Comparison of ENCODE assay signal across 8 cellular contexts in genomic region chr3:15300318-15301078, GRCh38. TPM values are rescaled to one million over a fixed set of nuclear protein-coding genes. Genes with fewer than 3 reads are reported as not detected.
DNase-seq lines count a peak whose midpoint lies in the region; ATAC-seq, FAIRE-seq and TF ChIP-seq lines count a peak whose summit lies in the region.

No MANE protein-coding gene starts in this region.

- no peak for TF ChIP-seq CTCF in Caco-2 (IDR thresholded peaks at IDR 0.05; ENCODE audit: insufficient read depth in 1 of 2, low read depth in 1 of 2, low read length in 1 of 2, severe bottlenecking in 1 of 2, unreplicated experiment in 1 of 2)

- H3K27me3 Mint-ChIP-seq in activated T-cell treated with anti-CD3 and anti-CD28 coated beads, Interleukin-2, amount 50 U/mL, for 4 hours (ENCODE audit: low read depth) = no peaks in the 10 kb centered on the region
- no peaks in the 10 kb centered on the region for H3K27me3 Mint-ChIP-seq in activated CD4-positive, alpha-beta memory T cell treated with anti-CD3 and anti-CD28 coated beads for 36 hours
- no peaks in the 10 kb centered on the region for H3K27me3 Mint-ChIP-seq in Caco-2 (ENCODE audit: insufficient read depth, unreplicated experiment)

- H3K9me3 Mint-ChIP-seq in activated T-cell treated with anti-CD3 and anti-CD28 coated beads, Interleukin-2, amount 50 U/mL, for 4 hours = no peaks in the 10 kb centered on the region
- no peaks in the 10 kb centered on the region for H3K9me3 Mint-ChIP-seq in activated CD4-positive, alpha-beta memory T cell treated with anti-CD3 and anti-CD28 coated beads for 36 hours
- H3K9me3 Mint-ChIP-seq in Caco-2 (ENCODE audit: unreplicated experiment) = peaks cover 4% of the 10 kb centered on the region

- peaks cover 54% of the 10 kb centered on the region for H3K36me3 Mint-ChIP-seq in activated T-cell treated with anti-CD3 and anti-CD28 coated beads, Interleukin-2, amount 50 U/mL, for 4 hours (ENCODE audit: insufficient read depth)
- peaks cover 45% of the 10 kb centered on the region for H3K36me3 Mint-ChIP-seq in activated CD4-positive, alpha-beta memory T cell treated with anti-CD3 and anti-CD28 coated beads for 36 hours
- peaks cover 38% of the 10 kb centered on the region for H3K36me3 Mint-ChIP-seq in Caco-2 (ENCODE audit: insufficient read depth, unreplicated experiment)

- CTCF ChIA-PET in activated CD4-positive, alpha-beta memory T cell treated with anti-CD3 and anti-CD28 coated beads for 36 hours (lab: Charles Lee) = interaction anchor here (1.1 to 2.8 kb wide), 4 partner anchors 8 to 61 kb away, joined by 3 to 19 read pairs (median 6); no protein-coding TSS in a partner anchor
- CTCF ChIA-PET in Caco-2 (lab: Charles Lee) = no interaction called here

- no peaks in the 10 kb centered on the region for H3K27me3 ChIP-seq in Caco-2 (replicated peaks; ENCODE audit: control insufficient read depth, insufficient read depth, low read length)

- H3K9me3 ChIP-seq in Caco-2 = no peaks in the 10 kb centered on the region

- H3K4me1 Mint-ChIP-seq in activated T-cell treated with anti-CD3 and anti-CD28 coated beads, Interleukin-2, amount 50 U/mL, for 4 hours (ENCODE audit: low read depth) = peaks cover 86% of the 10 kb centered on the region
- peaks cover 81% of the 10 kb centered on the region for H3K4me1 Mint-ChIP-seq in activated CD4-positive, alpha-beta memory T cell treated with anti-CD3 and anti-CD28 coated beads for 36 hours (ENCODE audit: low read depth)
- H3K4me1 Mint-ChIP-seq in Caco-2 (ENCODE audit: low read depth, unreplicated experiment) = peaks cover 11% of the 10 kb centered on the region

- POLR2A ChIA-PET in activated CD4-positive, alpha-beta memory T cell treated with anti-CD3 and anti-CD28 coated beads for 36 hours (lab: Charles Lee) = interaction anchor here (0.8 to 2.9 kb wide), 5 partner anchors 9 to 61 kb away, joined by 3 to 26 read pairs (median 4); no protein-coding TSS in a partner anchor
- POLR2A ChIA-PET in Caco-2 (lab: Charles Lee) = interaction anchor here (0.6 kb wide), 1 partner anchor 115 kb away, joined by 4 read pairs; no protein-coding TSS in a partner anchor

- no peaks in the 10 kb centered on the region for H3K36me3 ChIP-seq in Caco-2 (ENCODE audit: control insufficient read depth, insufficient read depth, low read length)

- DNase-seq in activated T-cell treated with anti-CD3 and anti-CD28 coated beads, Interleukin-2, amount 50 U/mL, for 4 hours = no peak
- DNase-seq in activated T-cell treated with anti-CD3 and anti-CD28 coated beads, Interleukin-2, amount 50 U/mL, for 1 hour = no peak
- peak; percentile 37 for DNase-seq in activated CD4-positive, alpha-beta memory T cell treated with anti-CD3 and anti-CD28 coated beads for 36 hours
- DNase-seq in iris pigment epithelial cell (ENCODE audit: low read depth) (peak; percentile 64), urothelium cell line (ENCODE audit: low spot score) (peak; percentile 85), Caco-2 (no peak), NCI-H2081 treated with DMSO at 0.1 percent for 48 hours (lab: John Stamatoyannopoulos, UW) (no peak)

- no peak overlapping the region for H3K4me3 ChIP-seq in Caco-2 (ENCODE audit: low read depth, low read length)

- peaks cover 14% of the 10 kb centered on the region for H3K4me1 ChIP-seq in Caco-2

- FAIRE-seq in urothelium cell line (lab: Jason Lieb, UNC) = no peak

- H3K27ac Mint-ChIP-seq in activated CD4-positive, alpha-beta memory T cell treated with anti-CD3 and anti-CD28 coated beads for 36 hours = peak overlapping the region; percentile 71
- H3K27ac Mint-ChIP-seq in Caco-2 (ENCODE audit: unreplicated experiment) = no peak overlapping the region

- intact Hi-C loops in activated CD4-positive, alpha-beta memory T cell treated with anti-CD3 and anti-CD28 coated beads for 36 hours (cut with micrococcal nuclease) = loop anchor here (1.0 kb wide), 1 partner anchor 8 kb away; no protein-coding TSS in a partner anchor
- intact Hi-C loops in Caco-2 (cut with micrococcal nuclease; ENCODE audit: unreplicated experiment) = no loop called here

- peak overlapping the region; percentile 0 for H3K4me3 Mint-ChIP-seq in activated T-cell treated with anti-CD3 and anti-CD28 coated beads, Interleukin-2, amount 50 U/mL, for 4 hours
- no peak overlapping the region for H3K4me3 Mint-ChIP-seq in activated CD4-positive, alpha-beta memory T cell treated with anti-CD3 and anti-CD28 coated beads for 36 hours
- no peak overlapping the region for H3K4me3 Mint-ChIP-seq in Caco-2 (ENCODE audit: unreplicated experiment)

- no peak for ATAC-seq in activated T-cell treated with anti-CD3 and anti-CD28 coated beads, Interleukin-2, amount 50 U/mL, for 4 hours
- ATAC-seq in HG03571 (IDR thresholded peaks at IDR 0.05; ENCODE audit: unreplicated experiment) = no peak

- BruUV-seq in Caco-2 (replicated peaks; lab: Mats Ljungman, UMichigan) = no TSS peak

RNA-seq across cellular contexts. Expression of gene SH3BP5, which starts 31.9 kb away (rescaled TPM):
- 10 to 100 TPM; 11.1 to 26.1 (median 12.9) TPM for total RNA-seq in activated T-cell treated with anti-CD3 and anti-CD28 coated beads, Interleukin-2, amount 50 U/mL, for 4 hours
- total RNA-seq in activated CD4-positive, alpha-beta memory T cell treated with anti-CD3 and anti-CD28 coated beads for 36 hours = 10 to 100 TPM; 33.6 to 37.5 TPM
- 20.8 and 26.1 TPM in 2 replicates for total RNA-seq in Caco-2 (2022)

Comparison
In these comparisons a context has a peak if more than half of its experiments do, and no peak if none do; other contexts are left out.
1. DNase-seq: peak in activated CD4-positive, alpha-beta memory T cell treated with anti-CD3 and anti-CD28 coated beads for 36 hours (single experiment), iris pigment epithelial cell (single experiment) and urothelium cell line (single experiment); none in activated T-cell treated with anti-CD3 and anti-CD28 coated beads, Interleukin-2, amount 50 U/mL, for 4 hours (single experiment), activated T-cell treated with anti-CD3 and anti-CD28 coated beads, Interleukin-2, amount 50 U/mL, for 1 hour (single experiment), Caco-2 (0 of 2) and NCI-H2081 treated with DMSO at 0.1 percent for 48 hours (single experiment).